Comparison of ENCODE assay signal across 1 cellular context in genomic region chr5:158958048-158958994, GRCh38.
TF ChIP-seq lines count a peak whose summit lies in the region.

No MANE protein-coding gene starts in this region.

TF ChIP-seq in GM12878, 131 proteins besides CTCF, POLR2A, EP300 and RAD21 (continued from another document):
- TF ChIP-seq SKIL (IDR thresholded peaks at IDR 0.05; ENCODE audit: low read depth, poor library complexity, severe bottlenecking), result peak; percentile 53
- TF ChIP-seq POLR2AphosphoS2 (IDR thresholded peaks at IDR 0.05; ENCODE audit: low read depth, low read length), result no peak
- TF ChIP-seq CHD2 (IDR thresholded peaks at IDR 0.05; ENCODE audit: borderline replicate concordance, low read depth, low read length), result 0 out of 2 replicates have a peak, but pooled peaks have one; percentile 20
- no peak for TF ChIP-seq ZSCAN29 (IDR thresholded peaks at IDR 0.05)
- TF ChIP-seq FOXM1 (IDR thresholded peaks at IDR 0.05; ENCODE audit: low read depth, low read length), result peak; percentile 79; the same call in 1 of the 2 replicates
- 0 out of 2 replicates have a peak, but pooled peaks have one; percentile 26 for TF ChIP-seq SMARCA5 (IDR thresholded peaks at IDR 0.05)
- no peak for TF ChIP-seq NFYA (IDR thresholded peaks at IDR 0.05; ENCODE audit: borderline replicate concordance, low read depth, low read length)
- TF ChIP-seq ETV6 (conservative IDR thresholded peaks at IDR 0.05 in 1 of 2, IDR thresholded peaks at IDR 0.05 in 1 of 2; ENCODE audit: borderline replicate concordance in 1 of 2, low read depth in 1 of 2), result peak in 1 of 2 experiments; percentile 40; a peak in 1 of 4 replicates
- TF ChIP-seq RELB (IDR thresholded peaks at IDR 0.05; ENCODE audit: low read depth), result peak; percentile 94
- TF ChIP-seq RAD51 (IDR thresholded peaks at IDR 0.05), result peak; percentile 40; the same call in 1 of the 2 replicates
